ENCODE assay signal across 22 cellular contexts in genomic region chr5:150343994-150344393, GRCh38. TPM values are rescaled to one million over a fixed set of nuclear protein-coding genes. Genes with fewer than 3 reads are reported as not detected.
"Had no signal": no experiment of that assay in that cellular context is flagged by ENCODE, and none has a peak within 500 bp of the region (broad histone marks: within the 10 kb centered on the region; RNA-seq: fewer than 3 reads in every experiment).

No MANE protein-coding gene starts in this region.

- H3K9me3 Mint-ChIP-seq: mesothelial cell of epicardium; natural killer cell; stimulated activated naive B cell treated with anti-CD40 and anti-IgM and Interleukin-4, amounts not matched to agents 10 μg/mL and 1 μg/mL and 100 μg/mL, for 72 hours; stimulated activated naive CD8-positive, alpha-beta T cell treated with anti-CD3 and anti-CD28 coated beads, Interleukin-15, amount 100 ng/mL, for 72 hours had no signal

- ATAC-seq: gastroesophageal sphincter; left colon; natural killer cell; psoas muscle; stimulated activated naive B cell treated with anti-CD40 and anti-IgM and Interleukin-4, amounts not matched to agents 10 μg/mL and 1 μg/mL and 100 μg/mL, for 72 hours; stimulated activated naive CD8-positive, alpha-beta T cell treated with anti-CD3 and anti-CD28 coated beads, Interleukin-15, amount 100 ng/mL, for 72 hours had no signal

- H3K36me3 ChIP-seq: colonic mucosa, esophagus squamous epithelium, gastroesophageal sphincter, sigmoid colon, tibial nerve had no signal

- H3K4me3 Mint-ChIP-seq: mesothelial cell of epicardium; natural killer cell; stimulated activated naive B cell treated with anti-CD40 and anti-IgM and Interleukin-4, amounts not matched to agents 10 μg/mL and 1 μg/mL and 100 μg/mL, for 72 hours; stimulated activated naive CD8-positive, alpha-beta T cell treated with anti-CD3 and anti-CD28 coated beads, Interleukin-15, amount 100 ng/mL, for 72 hours had no signal

- H3K9me3 ChIP-seq: colonic mucosa, esophagus squamous epithelium, gastroesophageal sphincter, psoas muscle, sigmoid colon, testis, tibial nerve had no signal

- H3K27ac ChIP-seq: colonic mucosa, esophagus squamous epithelium, gastroesophageal sphincter, psoas muscle, sigmoid colon, skin epidermis, testis, tibial nerve had no signal

- H3K27ac Mint-ChIP-seq: natural killer cell; stimulated activated naive B cell treated with anti-CD40 and anti-IgM and Interleukin-4, amounts not matched to agents 10 μg/mL and 1 μg/mL and 100 μg/mL, for 72 hours had no signal

- DNase-seq: colonic mucosa; dermis blood vessel endothelial cell; esophagus squamous epithelium; foreskin fibroblast; glutamatergic neuron; left colon; natural killer cell; psoas muscle; retina; sigmoid colon; stimulated activated CD4-positive, alpha-beta T cell treated with anti-CD3 and anti-CD28 coated beads, Interleukin-2, amount 100 ng/mL, for 24 hours; stimulated activated CD4-positive, alpha-beta T cell treated with anti-CD3 and anti-CD28 coated beads, Interleukin-4, amount 100 ng/mL, for 4 hours; stimulated activated naive B cell treated with anti-CD40 and anti-IgM and Interleukin-4, amounts not matched to agents 10 μg/mL and 1 μg/mL and 100 μg/mL, for 72 hours; stimulated activated naive CD8-positive, alpha-beta T cell treated with anti-CD3 and anti-CD28 coated beads, Interleukin-15, amount 100 ng/mL, for 72 hours; testis had no signal

- H3K4me3 ChIP-seq: colonic mucosa, esophagus squamous epithelium, gastroesophageal sphincter, psoas muscle, sigmoid colon, skin epidermis, testis, tibial nerve had no signal

- H3K27me3 Mint-ChIP-seq: stimulated activated naive B cell treated with anti-CD40 and anti-IgM and Interleukin-4, amounts not matched to agents 10 μg/mL and 1 μg/mL and 100 μg/mL, for 72 hours; stimulated activated naive CD8-positive, alpha-beta T cell treated with anti-CD3 and anti-CD28 coated beads, Interleukin-15, amount 100 ng/mL, for 72 hours had no signal

- H3K4me1 ChIP-seq: colonic mucosa, esophagus squamous epithelium, gastroesophageal sphincter, sigmoid colon, testis had no signal

- H3K27me3 ChIP-seq: colonic mucosa, esophagus squamous epithelium, gastroesophageal sphincter, sigmoid colon, testis, tibial nerve had no signal

- H3K36me3 Mint-ChIP-seq: mesothelial cell of epicardium; natural killer cell; stimulated activated naive B cell treated with anti-CD40 and anti-IgM and Interleukin-4, amounts not matched to agents 10 μg/mL and 1 μg/mL and 100 μg/mL, for 72 hours had no signal

RNA-seq across cellular contexts. Expression of gene ARSI, which starts 41.3 kb away (rescaled TPM):
- polyA plus RNA-seq: psoas muscle had no signal

RNA-seq across cellular contexts. Expression of gene CAMK2A, which starts 54.4 kb away (rescaled TPM):
- total RNA-seq: dermis blood vessel endothelial cell, epithelial cell of proximal tubule, kidney epithelial cell, subcutaneous adipose tissue had no signal
